Comparison of ENCODE assay signal across 1 cellular context in genomic region chr2:201182650-201183372, GRCh38.
TF ChIP-seq lines count a peak whose summit lies in the region.

TSS of gene CASP10 (plus strand) at chr2:201183141. CDS start at chr2:201185778, 2,637 bp downstream.

TF ChIP-seq in K562, 482 proteins besides CTCF, POLR2A, EP300 and RAD21 (continued from another document and continues in another):
- TF ChIP-seq REST (CRISPR knock-in tag; IDR thresholded peaks at IDR 0.05; ENCODE audit: low read depth), result no peak
- TF ChIP-seq HNRNPK (IDR thresholded peaks at IDR 0.05; ENCODE audit: low read depth, low read length, poor library complexity, severe bottlenecking), result no peak
- TF ChIP-seq SRSF9 (IDR thresholded peaks at IDR 0.05; ENCODE audit: borderline replicate concordance, low read depth, low read length), result no peak
- TF ChIP-seq ZBTB12 (CRISPR knock-in tag; IDR thresholded peaks at IDR 0.05), result no peak
- no peak for TF ChIP-seq ZNF41 (CRISPR knock-in tag; conservative IDR thresholded peaks at IDR 0.05)
- TF ChIP-seq BCOR (IDR thresholded peaks at IDR 0.05), result no peak
- TF ChIP-seq LEF1 (IDR thresholded peaks at IDR 0.05), result 0 out of 2 replicates have a peak, but pooled peaks have one; percentile 45
- TF ChIP-seq HNRNPH1 (optimal IDR thresholded peaks at IDR 0.05; ENCODE audit: low read depth, low read length), result no peak
- TF ChIP-seq PTRF (tag; IDR thresholded peaks at IDR 0.05), result no peak
- TF ChIP-seq RBM15 (IDR thresholded peaks at IDR 0.05; ENCODE audit: insufficient read depth, low read length), result no peak
- no peak for TF ChIP-seq NR2C2 (CRISPR knock-in tag; IDR thresholded peaks at IDR 0.05)
- no peak; the same call in 1 of the 2 replicates for TF ChIP-seq NR2C2 (tag; IDR thresholded peaks at IDR 0.05)
- no peak; the same call in 1 of the 2 replicates for TF ChIP-seq ZKSCAN8 (CRISPR knock-in tag; IDR thresholded peaks at IDR 0.05)
- no peak for TF ChIP-seq HEY1 (CRISPR knock-in tag; IDR thresholded peaks at IDR 0.05; ENCODE audit: borderline replicate concordance)
- no peak for TF ChIP-seq TAL1 (IDR thresholded peaks at IDR 0.05)
- TF ChIP-seq ZC3H4 (CRISPR knock-in tag; IDR thresholded peaks at IDR 0.05; ENCODE audit: borderline replicate concordance), result no peak
- no peak for TF ChIP-seq CHD1 (IDR thresholded peaks at IDR 0.05; ENCODE audit: low read length)
- TF ChIP-seq SREBF1 (IDR thresholded peaks at IDR 0.05; ENCODE audit: borderline replicate concordance, low read depth, low read length), result no peak
- no peak for TF ChIP-seq MAZ (CRISPR knock-in tag; conservative IDR thresholded peaks at IDR 0.05 in 1 of 2, IDR thresholded peaks at IDR 0.05 in 1 of 2)
- no peak for TF ChIP-seq PURB (CRISPR knock-in tag; IDR thresholded peaks at IDR 0.05; ENCODE audit: low read depth)
- TF ChIP-seq RB1 (IDR thresholded peaks at IDR 0.05; ENCODE audit: low read depth), result peak; percentile 77; the same call in 1 of the 2 replicates
- TF ChIP-seq TEAD1 (CRISPR knock-in tag; IDR thresholded peaks at IDR 0.05), result no peak
- no peak for TF ChIP-seq ZNF444 (CRISPR knock-in tag; IDR thresholded peaks at IDR 0.05)
- TF ChIP-seq TBP (optimal IDR thresholded peaks at IDR 0.05; ENCODE audit: low read depth, low read length), result peak; percentile 95
- TF ChIP-seq ZNF318 (IDR thresholded peaks at IDR 0.05; ENCODE audit: borderline replicate concordance in 1 of 2, low read depth in 1 of 2), result no peak
- TF ChIP-seq TAF7 (tag; IDR thresholded peaks at IDR 0.05), result peak; percentile 47; the same call in 1 of the 2 replicates
- TF ChIP-seq CREB3 (tag; conservative IDR thresholded peaks at IDR 0.05; ENCODE audit: low read depth), result no peak
- peak; percentile 76 for TF ChIP-seq NFE2 (IDR thresholded peaks at IDR 0.05; ENCODE audit: low read depth)
- TF ChIP-seq JUN (IDR thresholded peaks at IDR 0.05; ENCODE audit: borderline replicate concordance, low read depth, low read length), result peak; percentile 60; the same call in 1 of the 2 replicates
- TF ChIP-seq JUN (CRISPR knock-in tag; IDR thresholded peaks at IDR 0.05; ENCODE audit: borderline replicate concordance), result no peak
- no peak for TF ChIP-seq TAF15 (IDR thresholded peaks at IDR 0.05; ENCODE audit: low read depth, low read length)
- TF ChIP-seq ZNF217 (CRISPR knock-in tag; IDR thresholded peaks at IDR 0.05), result no peak
- no peak for TF ChIP-seq ELK3 (CRISPR knock-in tag; IDR thresholded peaks at IDR 0.05)
- no peak for TF ChIP-seq RNF219 (CRISPR knock-in tag; IDR thresholded peaks at IDR 0.05)
- TF ChIP-seq ZNF431 (CRISPR knock-in tag; IDR thresholded peaks at IDR 0.05), result no peak
- TF ChIP-seq NFE2L1 (tag; IDR thresholded peaks at IDR 0.05; ENCODE audit: borderline replicate concordance, low read depth), result no peak
- no peak for TF ChIP-seq ZNF764 (CRISPR knock-in tag; IDR thresholded peaks at IDR 0.05; ENCODE audit: low read depth)
- no peak for TF ChIP-seq ILF3 (IDR thresholded peaks at IDR 0.05; ENCODE audit: borderline replicate concordance)
- no peak for TF ChIP-seq SRF (CRISPR knock-in tag; IDR thresholded peaks at IDR 0.05)
- no peak for TF ChIP-seq XRCC4 (IDR thresholded peaks at IDR 0.05; ENCODE audit: extremely low read depth, insufficient read depth, insufficient read length)
- TF ChIP-seq ZNF586 (CRISPR knock-in tag; conservative IDR thresholded peaks at IDR 0.05), result no peak
- no peak for TF ChIP-seq TARDBP (IDR thresholded peaks at IDR 0.05)
- TF ChIP-seq MED1 (CRISPR knock-in tag; IDR thresholded peaks at IDR 0.05; ENCODE audit: borderline replicate concordance), result no peak
- TF ChIP-seq XRCC3 (IDR thresholded peaks at IDR 0.05), result no peak
- TF ChIP-seq ZNF133 (CRISPR knock-in tag; IDR thresholded peaks at IDR 0.05), result no peak
- no peak for TF ChIP-seq PCBP2 (IDR thresholded peaks at IDR 0.05; ENCODE audit: low read depth, low read length, poor library complexity, severe bottlenecking)
- no peak for TF ChIP-seq IFI16 (CRISPR knock-in tag; IDR thresholded peaks at IDR 0.05)
- no peak for TF ChIP-seq SIRT6 (IDR thresholded peaks at IDR 0.05; ENCODE audit: low read depth, low read length)
